18 cellular contexts compared by ENCODE assay signal in genomic region chr4:83223781-83224180, GRCh38.
"Had no signal": no experiment of that assay in that cellular context is flagged by ENCODE, and none has a peak within 500 bp of the region (broad histone marks: within the 10 kb centered on the region; RNA-seq: fewer than 3 reads in every experiment).

No MANE protein-coding gene starts in this region.

- H3K4me3 Mint-ChIP-seq: neural crest cell had no signal

- H3K4me3 ChIP-seq: breast epithelium, gastrocnemius medialis, heart right ventricle, lower lobe of right lung, sigmoid colon, SJCRH30, thyroid gland had no signal

- H3K27me3 ChIP-seq: breast epithelium, gastrocnemius medialis, heart right ventricle, sigmoid colon, SJCRH30, thyroid gland had no signal

- H3K36me3 ChIP-seq: breast epithelium, gastrocnemius medialis, heart right ventricle, lower lobe of right lung, sigmoid colon, SJCRH30, thyroid gland had no signal

- H3K4me1 ChIP-seq: breast epithelium, gastrocnemius medialis, sigmoid colon, SJCRH30, thyroid gland had no signal

- H3K4me1 Mint-ChIP-seq: neural crest cell had no signal

- H3K9me3 ChIP-seq: breast epithelium, gastrocnemius medialis, heart right ventricle, lower lobe of right lung, sigmoid colon, SJCRH30, thyroid gland had no signal

- H3K27ac ChIP-seq: breast epithelium, gastrocnemius medialis, heart right ventricle, lower lobe of right lung, sigmoid colon, SJCRH30, thyroid gland had no signal

- DNase-seq: activated CD4-positive, alpha-beta T cell treated with anti-CD3 and anti-CD28 coated beads, Interleukin-2, amount 50 U/mL, for 48 hours; activated CD4-positive, CD25-positive, alpha-beta regulatory T cell treated with anti-CD3 and anti-CD28 coated beads, Interleukin-2, amount 50 U/mL, for 72 hours; activated CD8-positive, alpha-beta memory T cell treated with anti-CD3 and anti-CD28 coated beads, Interleukin-2, amount 50 U/mL, for 4 hours; activated gamma-delta T cell treated with Interleukin-2 at 50 U/mL for 16 hours; amniotic stem cell; cerebellar nuclear complex; effector memory CD4-positive, alpha-beta T cell; gastrocnemius medialis; heart right ventricle; left colon; lower lobe of right lung; sigmoid colon; SJCRH30; stimulated activated CD4-positive, alpha-beta T cell treated with anti-CD3 and anti-CD28 coated beads, Interleukin-1b, Interleukin-23, amount 100 ng/mL, for 48 hours; T1000; thyroid gland had no signal

- ATAC-seq: gastrocnemius medialis, heart right ventricle, left colon, lower lobe of right lung had no signal
